In genomic region chr9:116274293-116274692, GRCh38 we compare ENCODE assay signal across 23 cellular contexts.
DNase-seq lines count a peak whose midpoint lies in the region; ATAC-seq and TF ChIP-seq lines count a peak whose summit lies in the region.
"Had no signal": no experiment of that assay in that cellular context is flagged by ENCODE, and none has a peak within 500 bp of the region (broad histone marks: within the 10 kb centered on the region; RNA-seq: fewer than 3 reads in every experiment).

No MANE protein-coding gene starts in this region.

- H3K36me3 ChIP-seq in SJSA1 (peaks cover 6% of the 10 kb centered on the region), OCI-LY7 (ENCODE audit: insufficient read depth, low read length) (no peaks in the 10 kb centered on the region), neuronal stem cell (replicated peaks in 1 of 2; ENCODE audit: control insufficient read depth in 2 of 2, insufficient read depth in 2 of 2, low read length in 2 of 2) (peaks cover 0 to 38% of the 10 kb centered on the region in 2 donors)

- no peak overlapping the region for H2AK5ac ChIP-seq in neuronal stem cell (ENCODE audit: low read depth, low read length)

- no peak overlapping the region for H4K8ac ChIP-seq in neuronal stem cell (ENCODE audit: low read depth, low read length)

- no peaks in the 10 kb centered on the region for H3K79me1 ChIP-seq in neuronal stem cell (ENCODE audit: low read depth, low read length)

- no peak overlapping the region for H2BK120ac ChIP-seq in neuronal stem cell (ENCODE audit: low read depth, low read length)

- H3K36me3 Mint-ChIP-seq in nephron (ENCODE audit: low read depth) = peaks cover 3% of the 10 kb centered on the region
- H3K36me3 Mint-ChIP-seq: CD4-positive, CD25-positive, alpha-beta regulatory T cell; IgD-negative memory B cell; mesothelial cell of epicardium; T-cell had no signal

- no peak overlapping the region for H3K14ac ChIP-seq in neuronal stem cell (ENCODE audit: low read length)

- H3K9me2 ChIP-seq in OCI-LY7 (ENCODE audit: insufficient read depth, low read length) = no peaks in the 10 kb centered on the region

- H3K18ac ChIP-seq in neuronal stem cell (ENCODE audit: low read length) = no peak overlapping the region

- no peak for TF ChIP-seq CTCF in fibroblast of the aortic adventitia (IDR thresholded peaks at IDR 0.05; ENCODE audit: insufficient read depth, low read length)
- TF ChIP-seq CTCF in nephron (IDR thresholded peaks at IDR 0.05; ENCODE audit: unreplicated experiment in 3 of 3) = no peak
- no peak for TF ChIP-seq CTCF in OCI-LY7 (conservative IDR thresholded peaks at IDR 0.05; ENCODE audit: low read length)

- no TSS peak for BruUV-seq in OCI-LY7 (replicated peaks; lab: Mats Ljungman, UMichigan)

- peaks cover 3% of the 10 kb centered on the region for H3K9me3 Mint-ChIP-seq in nephron
- H3K9me3 Mint-ChIP-seq: mesothelial cell of epicardium had no signal

- peaks cover 29% of the 10 kb centered on the region for H3K4me1 Mint-ChIP-seq in nephron
- H3K4me1 Mint-ChIP-seq: CD4-positive, CD25-positive, alpha-beta regulatory T cell; IgD-negative memory B cell; T-cell had no signal

- no peak overlapping the region for H3K4me3 Mint-ChIP-seq in nephron
- H3K4me3 Mint-ChIP-seq: IgD-negative memory B cell, mesothelial cell of epicardium, T-cell had no signal

- CTCF ChIA-PET in OCI-LY7 (lab: Charles Lee; ENCODE audit: unreplicated experiment) = no interaction called here

- no peak overlapping the region for H3K4me2 ChIP-seq in OCI-LY7 (ENCODE audit: low read length)
- H3K4me2 ChIP-seq in neuronal stem cell (ENCODE audit: insufficient read depth, low read length, poor library complexity, severe bottlenecking) = no peak overlapping the region

- H3K9ac ChIP-seq in neuronal stem cell (ENCODE audit: low read depth, low read length, poor library complexity) = no peak overlapping the region

- H2BK5ac ChIP-seq in neuronal stem cell (ENCODE audit: low read length) = no peak overlapping the region

- no peak overlapping the region for H2BK12ac ChIP-seq in neuronal stem cell (ENCODE audit: low read length)

- no peak overlapping the region for H3K23ac ChIP-seq in neuronal stem cell (ENCODE audit: low read depth, low read length, poor library complexity)

- no peaks in the 10 kb centered on the region for H3K79me2 ChIP-seq in OCI-LY7 (ENCODE audit: insufficient read depth, low read depth, low read length)

- POLR2A ChIA-PET in OCI-LY7 (lab: Charles Lee) = interaction anchor here (0.7 kb wide), 1 partner anchor 1148 kb away, joined by 3 read pairs; no protein-coding TSS in a partner anchor

- H3K9me3 ChIP-seq in SJSA1 (replicated peaks) (no peaks in the 10 kb centered on the region), OCI-LY7 (ENCODE audit: low read length) (no peaks in the 10 kb centered on the region), neuronal stem cell (replicated peaks in 1 of 2; ENCODE audit: control insufficient read depth in 2 of 2, insufficient read depth in 1 of 2, low read depth in 1 of 2, low read length in 2 of 2) (peaks cover 0 to 12% of the 10 kb centered on the region in 2 donors)

- intact Hi-C loops in OCI-LY7 (cut with micrococcal nuclease; ENCODE audit: unreplicated experiment) = no loop called here

- peak overlapping the region in 2 of 3 experiments; percentile 54 to 83 for H3K27ac Mint-ChIP-seq in nephron
- H3K27ac Mint-ChIP-seq: CD4-positive, CD25-positive, alpha-beta regulatory T cell; IgD-negative memory B cell; mesothelial cell of epicardium; T-cell had no signal

- H2BK15ac ChIP-seq in neuronal stem cell (ENCODE audit: low read length) = no peak overlapping the region

- DNase-seq in Daoy (ENCODE audit: low read depth) (peak; percentile 78), SJSA1 (ENCODE audit: low read depth in 1 of 2, low spot score in 2 of 2) (peak in 1 of 2 experiments; percentile 49), fibroblast of the aortic adventitia (ENCODE audit: low read depth) (peak; percentile 75), OCI-LY7 (ENCODE audit: low spot score) (no peak), NCI-H2081 treated with DMSO at 0.1 percent for 48 hours (lab: John Stamatoyannopoulos, UW) (no peak), neuronal stem cell (ENCODE audit: low spot score) (no peak)
- DNase-seq: ACHN; activated CD8-positive, alpha-beta memory T cell treated with anti-CD3 and anti-CD28 coated beads, Interleukin-2, amount 50 U/mL, for 48 hours; activated gamma-delta T cell treated with Interleukin-2 at 50 U/mL for 16 hours; amygdala; CD4-positive, CD25-positive, alpha-beta regulatory T cell; cerebellar nuclear complex; effector memory CD4-positive, alpha-beta T cell; HCEC 1CT; NCI-H1092; NCI-H2081; NCI-H510A treated with DMSO at 0.1 percent for 48 hours; T-cell had no signal

- ATAC-seq in GM18907 (IDR thresholded peaks at IDR 0.05; ENCODE audit: unreplicated experiment) = no peak
- ATAC-seq: T-cell had no signal

- H4K20me1 ChIP-seq in OCI-LY7 (ENCODE audit: insufficient read depth, low read length) = no peaks in the 10 kb centered on the region

- H2AFZ ChIP-seq in OCI-LY7 (ENCODE audit: low read length) (no peak overlapping the region), neuronal stem cell (ENCODE audit: low read length) (no peak overlapping the region)

- peaks cover 69% of the 10 kb centered on the region for H3K27me3 Mint-ChIP-seq in nephron (ENCODE audit: low read depth)

- H3K4ac ChIP-seq in neuronal stem cell (ENCODE audit: low read length) = no peak overlapping the region

- H3K27me3 ChIP-seq in SJSA1 (replicated peaks) = no peaks in the 10 kb centered on the region
- H3K27me3 ChIP-seq in neuronal stem cell (ENCODE audit: control insufficient read depth in 3 of 3, insufficient read depth in 3 of 3, low read depth in 1 of 3, low read length in 3 of 3) = no peaks in the 10 kb centered on the region

- H3K4me3 ChIP-seq in SJSA1 (no peak overlapping the region), fibroblast of the aortic adventitia (ENCODE audit: low read depth, low read length) (no peak overlapping the region), OCI-LY7 (ENCODE audit: low read depth, low read length, poor library complexity, severe bottlenecking) (no peak overlapping the region), neuronal stem cell (ENCODE audit: low read length in 2 of 2) (no peak overlapping the region)

- H3K4me1 ChIP-seq in SJSA1 (replicated peaks) (peaks cover 80% of the 10 kb centered on the region), OCI-LY7 (ENCODE audit: insufficient read depth, low read length, poor library complexity, severe bottlenecking) (no peaks in the 10 kb centered on the region), neuronal stem cell (ENCODE audit: control insufficient read depth in 2 of 2, insufficient read depth in 1 of 2, low read depth in 1 of 2, low read length in 2 of 2) (peaks cover 16 to 24% of the 10 kb centered on the region in 2 donors)

- no peak overlapping the region for H4K91ac ChIP-seq in neuronal stem cell (ENCODE audit: low read depth, low read length, poor library complexity)

- no CpG with 5 or more reads among the region's 2 CpGs for WGBS in neuronal stem cell (ENCODE audit: extremely low coverage in 2 of 2, insufficient read length in 2 of 2, insufficient replicate concordance in 1 of 2), 2 donors

- H3K27ac ChIP-seq in SJSA1 (peak overlapping the region; percentile 96), OCI-LY7 (ENCODE audit: low read depth, low read length, poor library complexity, severe bottlenecking) (no peak overlapping the region), neuronal stem cell (replicated peaks; ENCODE audit: low read length) (no peak overlapping the region)
- H3K27ac ChIP-seq: HL-60 had no signal

Comparison
In these comparisons a context has a peak if more than half of its experiments do, and no peak if none do; other contexts are left out.
1. DNase-seq: peak in Daoy (single experiment) and fibroblast of the aortic adventitia (single experiment); none in OCI-LY7 (single experiment), NCI-H2081 treated with DMSO at 0.1 percent for 48 hours (single experiment) and neuronal stem cell (single experiment).